In genomic region chr6:51934098-51934497, GRCh38 we compare ENCODE assay signal across 8 cellular contexts.
DNase-seq lines count a peak whose midpoint lies in the region; ATAC-seq, FAIRE-seq and TF ChIP-seq lines count a peak whose summit lies in the region.
"Had no signal": no experiment of that assay in that cellular context is flagged by ENCODE, and none has a peak within 500 bp of the region (broad histone marks: within the 10 kb centered on the region; RNA-seq: fewer than 3 reads in every experiment).

No MANE protein-coding gene starts in this region.

- no peak overlapping the region for H3K4me3 Mint-ChIP-seq in osteocyte (ENCODE audit: unreplicated experiment)
- H3K4me3 Mint-ChIP-seq in effector memory CD8-positive, alpha-beta T cell, result no peak overlapping the region

- H3K9me3 Mint-ChIP-seq in osteocyte (ENCODE audit: unreplicated experiment), result no peaks in the 10 kb centered on the region
- peaks cover 0 to 2% of the 10 kb centered on the region in 2 donors for H3K9me3 Mint-ChIP-seq in effector memory CD8-positive, alpha-beta T cell

- H3K36me3 Mint-ChIP-seq in osteocyte (ENCODE audit: unreplicated experiment), result no peaks in the 10 kb centered on the region
- H3K36me3 Mint-ChIP-seq in effector memory CD8-positive, alpha-beta T cell (ENCODE audit: insufficient read depth), result no peaks in the 10 kb centered on the region

- H3K27ac Mint-ChIP-seq in osteocyte (ENCODE audit: unreplicated experiment), result no peak overlapping the region
- H3K27ac Mint-ChIP-seq in effector memory CD8-positive, alpha-beta T cell, result no peak overlapping the region

- TF ChIP-seq POLR2A in GM12892 (IDR thresholded peaks at IDR 0.05; ENCODE audit: low read depth, low read length), result no peak

- in situ Hi-C loops in GM13977 (cut with MboI; ENCODE audit: low pct_unique_long_range_greater_than_20kb, low sequenced_read_pairs, unreplicated experiment), result no loop called here

- FAIRE-seq in GM12892 (lab: Jason Lieb, UNC), result no peak

- H3K4me1 Mint-ChIP-seq in osteocyte (ENCODE audit: unreplicated experiment), result no peaks in the 10 kb centered on the region
- no peaks in the 10 kb centered on the region for H3K4me1 Mint-ChIP-seq in effector memory CD8-positive, alpha-beta T cell (ENCODE audit: low read depth in 2 of 2)

- DNase-seq in GM13977 (ENCODE audit: low spot score) (peak; percentile 25), HPDE6-E6E7 (ENCODE audit: extremely low spot score) (peak; percentile 3), osteocyte (ENCODE audit: extremely low spot score, unreplicated experiment) (no peak), C1 segment of cervical spinal cord (lab: John Stamatoyannopoulos, UW) (no peak), GM12892 (ENCODE audit: insufficient read length) (no peak)
- no peak for DNase-seq in effector memory CD8-positive, alpha-beta T cell
- DNase-seq: hypothalamus had no signal

- peak; percentile 65 for ATAC-seq in SK-N-SH treated with all-trans-retinoic acid at 6 μM for 48 hours
- no peak for ATAC-seq in effector memory CD8-positive, alpha-beta T cell (replicated peaks)

- TF ChIP-seq CTCF in GM13977 (IDR thresholded peaks at IDR 0.05; ENCODE audit: extremely low read depth, insufficient read depth, missing control alignments) (peak; percentile 31), osteocyte (IDR thresholded peaks at IDR 0.05) (peak; percentile 12)

- H3K27me3 Mint-ChIP-seq in osteocyte (ENCODE audit: unreplicated experiment), result peaks cover 9% of the 10 kb centered on the region
- no peaks in the 10 kb centered on the region for H3K27me3 Mint-ChIP-seq in effector memory CD8-positive, alpha-beta T cell

TF ChIP-seq in SK-N-SH treated with all-trans-retinoic acid at 6 μM for 48 hours, 23 proteins besides CTCF, POLR2A, EP300 and RAD21:
- no peak for TF ChIP-seq CSRNP3 (CRISPR knock-in tag; IDR thresholded peaks at IDR 0.05)
- TF ChIP-seq POU6F1 (CRISPR knock-in tag; IDR thresholded peaks at IDR 0.05; ENCODE audit: borderline replicate concordance, low read depth), result no peak
- TF ChIP-seq BACH2 (CRISPR knock-in tag; IDR thresholded peaks at IDR 0.05; ENCODE audit: borderline replicate concordance), result no peak
- TF ChIP-seq OSR1 (CRISPR knock-in tag; IDR thresholded peaks at IDR 0.05), result no peak
- no peak for TF ChIP-seq ZNF8 (CRISPR knock-in tag; IDR thresholded peaks at IDR 0.05)
- TF ChIP-seq TCF4 (CRISPR knock-in tag; IDR thresholded peaks at IDR 0.05; ENCODE audit: borderline replicate concordance), result no peak
- TF ChIP-seq ARNTL (CRISPR knock-in tag; IDR thresholded peaks at IDR 0.05; ENCODE audit: borderline replicate concordance, low read depth), result no peak
- no peak for TF ChIP-seq SNAI2 (CRISPR knock-in tag; IDR thresholded peaks at IDR 0.05)
TF ChIP-seq in SK-N-SH treated with all-trans-retinoic acid at 6 μM for 48 hours: peak in this region for 0.

Comparison
In these comparisons a context has a peak if more than half of its experiments do, and no peak if none do; other contexts are left out.
1. DNase-seq: peak in GM13977 (single experiment) and HPDE6-E6E7 (single experiment); none in osteocyte (single experiment), C1 segment of cervical spinal cord (0 of 14), GM12892 (single experiment) and effector memory CD8-positive, alpha-beta T cell (0 of 3).